Comparison of ENCODE assay signal across 30 cellular contexts in the genomic region with DNA sequence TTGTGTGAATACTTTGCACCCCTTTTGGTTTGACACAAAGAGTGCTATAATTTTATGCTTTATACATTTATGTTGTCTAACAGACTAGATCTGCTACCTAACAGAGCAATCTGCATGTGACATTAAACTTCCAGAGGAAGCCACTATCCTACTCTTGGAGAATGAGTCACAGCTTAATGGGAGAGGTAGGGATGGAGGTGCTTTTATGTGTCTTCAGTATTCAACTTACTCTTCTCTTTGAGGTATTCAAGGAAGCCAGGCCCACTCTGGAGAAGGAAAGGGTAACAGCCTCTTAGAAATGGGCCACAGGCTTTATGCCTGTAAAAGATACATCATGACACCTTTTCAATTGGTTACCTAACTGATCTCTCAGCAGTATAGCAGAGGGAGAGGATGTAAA.
"Had no signal": no experiment of that assay in that cellular context is flagged by ENCODE, and none has a peak within 500 bp of the region (broad histone marks: within the 10 kb centered on the region; RNA-seq: fewer than 3 reads in every experiment).

No MANE protein-coding gene starts in this region.

- H3K4me1 ChIP-seq: esophagus muscularis mucosa, gastroesophageal sphincter had no signal

- H3K27ac ChIP-seq: brain microvascular endothelial cell, coronary artery, dorsolateral prefrontal cortex, esophagus muscularis mucosa, gastroesophageal sphincter, heart right ventricle, hepatocyte, WERI-Rb-1 had no signal

- H3K9me3 ChIP-seq: esophagus muscularis mucosa, gastroesophageal sphincter had no signal

- H3K4me3 ChIP-seq: coronary artery, dorsolateral prefrontal cortex, esophagus muscularis mucosa, gastroesophageal sphincter, heart right ventricle, hepatocyte had no signal

- DNase-seq: activated CD4-positive, alpha-beta T cell treated with anti-CD3 and anti-CD28 coated beads for 4 hours; activated CD4-positive, alpha-beta T cell treated with anti-CD3 and anti-CD28 coated beads, Interleukin-2, amount 50 U/mL, for 1 hour; activated CD4-positive, alpha-beta T cell treated with anti-CD3 and anti-CD28 coated beads, Interleukin-2, amount 50 U/mL, for 48 hours; activated CD4-positive, CD25-positive, alpha-beta regulatory T cell; activated CD4-positive, CD25-positive, alpha-beta regulatory T cell treated with anti-CD3 and anti-CD28 coated beads, Interleukin-2, amount 50 U/mL, for 72 hours; activated CD8-positive, alpha-beta memory T cell treated with anti-CD3 and anti-CD28 coated beads for 24 hours; activated CD8-positive, alpha-beta T cell treated with anti-CD3 and anti-CD28 coated beads for 36 hours; activated effector memory CD4-positive, alpha-beta T cell treated with Interleukin-2 at 50 U/mL for 16 hours; activated gamma-delta T cell treated with Interleukin-2 at 50 U/mL for 16 hours; activated naive CD4-positive, alpha-beta T cell treated with anti-CD3 and anti-CD28 coated beads, Interleukin-2, amount 50 U/mL, for 16 hours; activated naive CD4-positive, alpha-beta T cell treated with Interleukin-2 at 50 U/mL for 16 hours; activated T-cell treated with anti-CD3 and anti-CD28 coated beads, Interleukin-2, amount 50 U/mL, for 4 hours; amniotic stem cell; anterior cingulate cortex; brain microvascular endothelial cell; dorsolateral prefrontal cortex; effector memory CD4-positive, alpha-beta T cell; endodermal cell; foreskin melanocyte; heart right ventricle; T-helper 17 cell; T1000; WERI-Rb-1 had no signal

- FAIRE-seq: astrocyte, bronchial epithelial cell had no signal

- H3K79me2 ChIP-seq: hepatocyte had no signal

- ATAC-seq: activated CD8-positive, alpha-beta T cell treated with anti-CD3 and anti-CD28 coated beads for 36 hours; activated T-cell treated with anti-CD3 and anti-CD28 coated beads, Interleukin-2, amount 50 U/mL, for 4 hours; activated T-helper 17 cell treated with anti-CD3 and anti-CD28 coated beads, Interleukin-2, amount 50 U/mL, for 72 hours; gastroesophageal sphincter; heart right ventricle; T-helper 17 cell had no signal

- H3K27me3 ChIP-seq: brain microvascular endothelial cell, dorsolateral prefrontal cortex, esophagus muscularis mucosa, gastroesophageal sphincter, heart right ventricle, hepatocyte had no signal

- H3K4me2 ChIP-seq: hepatocyte had no signal

- H2AFZ ChIP-seq: hepatocyte had no signal

- H3K36me3 ChIP-seq: brain microvascular endothelial cell, esophagus muscularis mucosa, gastroesophageal sphincter, heart right ventricle, WERI-Rb-1 had no signal
